Comparison of ENCODE assay signal across 8 cellular contexts in genomic region chr13:70310720-70311119, GRCh38.
DNase-seq lines count a peak whose midpoint lies in the region; ATAC-seq and TF ChIP-seq lines count a peak whose summit lies in the region.

No MANE protein-coding gene starts in this region.

- TF ChIP-seq POLR2A in right lobe of liver (IDR thresholded peaks at IDR 0.05) (no peak), vagina (IDR thresholded peaks at IDR 0.05) (no peak)

- intact Hi-C loops in right lobe of liver (cut with DNase I) (no loop called here), vagina (cut with DNase I) (no loop called here)

- H3K4me1 ChIP-seq in SK-N-SH (ENCODE audit: control insufficient read depth in 1 of 2, insufficient read depth in 2 of 2, low read depth in 1 of 2, low read length in 1 of 2) = no peaks in the 10 kb centered on the region
- no peaks in the 10 kb centered on the region for H3K4me1 ChIP-seq in right lobe of liver
- no peaks in the 10 kb centered on the region for H3K4me1 ChIP-seq in vagina

- TF ChIP-seq EP300 in SK-N-SH (IDR thresholded peaks at IDR 0.05; ENCODE audit: borderline replicate concordance in 1 of 2, low read depth in 1 of 2, low read length in 1 of 2) = no peak

- POLR2A ChIA-PET in SK-N-SH (lab: Yijun Ruan, JAX) = no interaction called here

- no peak overlapping the region for H3K9ac ChIP-seq in SK-N-SH

- no peaks in the 10 kb centered on the region for H3K79me2 ChIP-seq in SK-N-SH (ENCODE audit: insufficient read depth)

- TF ChIP-seq RAD21 in SK-N-SH (IDR thresholded peaks at IDR 0.05; ENCODE audit: low read length) = peak; percentile 77

- peak in 3 of 4 donors; percentile 36 to 60 (median 50) for ATAC-seq in right lobe of liver
- no peak for ATAC-seq in HG02884 (IDR thresholded peaks at IDR 0.05; ENCODE audit: unreplicated experiment)
- no peak for ATAC-seq in activated CD4-positive, CD25-positive, alpha-beta regulatory T cell treated with anti-CD3 and anti-CD28 coated beads, Interleukin-2, amount 50 U/mL, for 24 hours

- H3K36me3 ChIP-seq in SK-N-SH (replicated peaks in 1 of 2; ENCODE audit: control insufficient read depth in 1 of 2, insufficient read depth in 2 of 2, low read length in 1 of 2) = no peaks in the 10 kb centered on the region
- no peaks in the 10 kb centered on the region for H3K36me3 ChIP-seq in right lobe of liver
- no peaks in the 10 kb centered on the region for H3K36me3 ChIP-seq in vagina

- H3K4me2 ChIP-seq in SK-N-SH = no peak overlapping the region

- WGBS in SK-N-SH (ENCODE audit: low lambda C conversion rate) = 0% methylated on average over 1 of the region's 1 CpG
- 0% methylated on average over 1 of the region's 1 CpG for WGBS in right lobe of liver (ENCODE audit: insufficient coverage, low coverage, low lambda C conversion rate, missing lambda C conversion rate)

- no peaks in the 10 kb centered on the region for H3K9me2 ChIP-seq in SK-N-SH

- no peaks in the 10 kb centered on the region for H3F3A ChIP-seq in SK-N-SH (replicated peaks; ENCODE audit: insufficient read depth)

- H3K27me3 ChIP-seq in SK-N-SH (ENCODE audit: insufficient read depth) (no peaks in the 10 kb centered on the region), right lobe of liver (no peaks in the 10 kb centered on the region), vagina (no peaks in the 10 kb centered on the region)

- H3K4me3 ChIP-seq in SK-N-SH (ENCODE audit: low read depth in 2 of 2, low read length in 1 of 2) (no peak overlapping the region), right lobe of liver (no peak overlapping the region), vagina (no peak overlapping the region)

- H2AFZ ChIP-seq in SK-N-SH (ENCODE audit: low read depth) = no peak overlapping the region

- peak; percentile 55 for TF ChIP-seq CTCF in SK-N-SH (IDR thresholded peaks at IDR 0.05)
- peak in 2 of 4 donors; percentile 21 to 29 for TF ChIP-seq CTCF in right lobe of liver (IDR thresholded peaks at IDR 0.05)
- no peak for TF ChIP-seq CTCF in vagina (IDR thresholded peaks at IDR 0.05)

- DNase-seq in ELR (ENCODE audit: low read depth) (peak; percentile 51), NCI-H1105 (lab: John Stamatoyannopoulos, UW) (peak; percentile 42), SK-N-SH (peak; percentile 48), right lobe of liver (no peak), NCI-H774 (lab: John Stamatoyannopoulos, UW) (no peak), vagina (ENCODE audit: extremely low spot score in 2 of 2) (no peak)

- H3K27ac ChIP-seq in SK-N-SH (ENCODE audit: low read depth in 2 of 2, low read length in 1 of 2) (no peak overlapping the region), right lobe of liver (no peak overlapping the region), vagina (no peak overlapping the region)

- H4K20me1 ChIP-seq in SK-N-SH (ENCODE audit: insufficient read depth) = no peaks in the 10 kb centered on the region

- H3K9me3 ChIP-seq in SK-N-SH = no peaks in the 10 kb centered on the region
- no peaks in the 10 kb centered on the region for H3K9me3 ChIP-seq in right lobe of liver
- H3K9me3 ChIP-seq in vagina = no peaks in the 10 kb centered on the region

- CTCF ChIA-PET in SK-N-SH (lab: Yijun Ruan, JAX) = interaction anchor here (0.6 to 3.0 kb wide), 23 partner anchors 8 to 774 kb away, joined by 3 to 41 read pairs (median 3); partner anchors contain the start of genes ATXN8OS and KLHL1

TF ChIP-seq in SK-N-SH, 30 proteins besides CTCF, POLR2A, EP300 and RAD21:
- TF ChIP-seq SIN3A (IDR thresholded peaks at IDR 0.05; ENCODE audit: borderline replicate concordance, low read depth, low read length) (no peak), SMC3 (IDR thresholded peaks at IDR 0.05; ENCODE audit: low read depth, low read length) (peak; percentile 58; the same call in 1 of the 2 replicates)

Comparison
In these comparisons a context has a peak if more than half of its experiments do, and no peak if none do; other contexts are left out.
1. DNase-seq: peak in ELR (single experiment), NCI-H1105 (single experiment) and SK-N-SH (single experiment); none in right lobe of liver (0 of 3), NCI-H774 (single experiment) and vagina (0 of 2).
2. ATAC-seq: peak in right lobe of liver (3 of 4); none in HG02884 (single experiment) and activated CD4-positive, CD25-positive, alpha-beta regulatory T cell treated with anti-CD3 and anti-CD28 coated beads, Interleukin-2, amount 50 U/mL, for 24 hours (0 of 2).